Comparison of ENCODE assay signal across 8 cellular contexts in the genomic region with DNA sequence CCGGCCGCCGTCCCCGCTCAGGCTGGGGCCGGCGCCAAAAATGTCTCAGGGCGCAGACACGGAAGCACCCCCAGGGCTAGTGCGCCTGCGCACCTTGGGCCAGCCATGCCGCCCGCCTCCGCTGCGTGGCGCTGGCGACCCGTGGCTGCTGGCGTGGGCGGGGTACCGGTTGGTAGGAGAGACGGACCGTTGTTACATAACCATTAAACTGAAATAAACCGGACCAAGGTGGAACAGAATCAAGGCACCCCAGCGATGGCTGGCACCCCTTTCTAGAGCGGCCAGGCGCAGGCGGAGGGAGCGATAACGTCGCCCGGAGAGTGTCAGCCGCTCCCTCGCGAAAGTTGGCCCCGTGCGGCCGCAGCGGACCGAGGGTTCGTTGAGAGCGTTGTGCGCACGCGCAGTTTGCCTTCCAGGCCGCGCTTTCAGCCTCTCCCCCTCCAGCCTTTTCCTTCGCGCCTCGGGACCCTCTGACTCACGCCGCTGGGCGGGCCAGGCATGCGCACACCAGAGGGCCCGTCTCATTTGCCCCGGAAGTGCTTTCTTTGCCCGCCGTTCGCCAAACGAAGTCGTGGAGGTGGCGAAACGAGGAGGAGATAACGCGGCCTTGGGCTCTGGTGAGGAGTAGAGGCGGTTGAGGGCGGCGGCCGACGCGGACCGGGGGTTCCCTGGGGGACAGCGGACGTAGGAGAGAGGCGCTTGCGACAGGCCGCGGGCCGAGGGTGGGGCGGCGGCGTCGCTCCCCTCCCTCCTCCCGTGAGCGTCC. TPM values are rescaled to one million over a fixed set of nuclear protein-coding genes. Genes with fewer than 3 reads are reported as not detected.
DNase-seq lines count a peak whose midpoint lies in the region; ATAC-seq, FAIRE-seq and TF ChIP-seq lines count a peak whose summit lies in the region.

TSS of gene PLEKHJ1 (minus strand) at position 45 of the 766 bp plus-strand sequence. CDS start 81 bp downstream, outside the sequence.
TSS of gene SF3A2 (plus strand) at position 540 of the 766 bp plus-strand sequence. CDS start 6,595 bp downstream, outside the sequence.

- H3K36me3 ChIP-seq in right atrium auricular region: peaks cover 14% of the 10 kb centered on the region
- peaks cover 0 to 23% of the 10 kb centered on the region in 2 donors for H3K36me3 ChIP-seq in psoas muscle (ENCODE audit: insufficient read depth in 1 of 2, low read depth in 1 of 2)

- intact Hi-C loops in T-helper 2 cell treated with Interferon-gamma antibody and Interleukin-4, amounts not matched to agents 100 ng/mL and 5 ng/mL, for 36 hours (cut with micrococcal nuclease): loop anchor here (1.0 to 5.0 kb wide), 9 partner anchors 33 to 376 kb away; partner anchors contain the start of genes AP3D1, DOT1L, IZUMO4 and LMNB2
- intact Hi-C loops in psoas muscle (cut with DNase I): loop anchor here (2.0 to 10.0 kb wide), 6 partner anchors 36 to 156 kb away; partner anchors contain the start of genes AP3D1 (in 1 of the 2), LSM7 (in 1 of the 2) and SPPL2B (in 1 of the 2)

- ATAC-seq in GM18499 (IDR thresholded peaks at IDR 0.05; ENCODE audit: insufficient read depth, unreplicated experiment) (peak; percentile 69), HG02943 (IDR thresholded peaks at IDR 0.05; ENCODE audit: low read depth, unreplicated experiment) (peak; percentile 68), psoas muscle (peak; percentile 88 to 90 (median 88))

- DNase-seq in NCI-H187 treated with DMSO at 0.1 percent for 48 hours (lab: John Stamatoyannopoulos, UW) (peak; percentile 88), anterior cingulate cortex (lab: John Stamatoyannopoulos, UW) (peak; percentile 67 to 100 (median 94)), right atrium auricular region (ENCODE audit: low spot score) (peak; percentile 97), psoas muscle (peak; percentile 97 to 99), urothelium cell line (ENCODE audit: low spot score) (peak; percentile 97)

- WGBS in psoas muscle, 3 donors: 0% methylated on average over 65 to 84 of the region's 84 CpGs

- H3K27me3 ChIP-seq in right atrium auricular region: no peaks in the 10 kb centered on the region
- no peaks in the 10 kb centered on the region for H3K27me3 ChIP-seq in psoas muscle (ENCODE audit: insufficient read depth in 3 of 3, low read length in 2 of 3)

- peak; percentile 99 to 100 for TF ChIP-seq CTCF in right atrium auricular region (IDR thresholded peaks at IDR 0.05)
- TF ChIP-seq CTCF in psoas muscle (IDR thresholded peaks at IDR 0.05): peak; percentile 93

- H3K27ac ChIP-seq in right atrium auricular region (peak within 1 kb of the TSS; percentile 96 to 97), psoas muscle (peak within 1 kb of the TSS; percentile 91)

- H3K4me3 ChIP-seq in right atrium auricular region (peak within 1 kb of the TSS; percentile 84 to 96), psoas muscle (peak within 1 kb of the TSS; percentile 97)

- H3K4me1 ChIP-seq in right atrium auricular region (peaks cover 5 to 70% of the 10 kb centered on the region in 2 donors), psoas muscle (peaks cover 49% of the 10 kb centered on the region)

- FAIRE-seq in urothelium cell line (lab: Jason Lieb, UNC): peak; percentile 92

- H3K9me3 ChIP-seq in right atrium auricular region: no peaks in the 10 kb centered on the region
- H3K9me3 ChIP-seq in psoas muscle: no peaks in the 10 kb centered on the region

RNA-seq across cellular contexts. Expression of gene PLEKHJ1, which starts in this region (rescaled TPM):
- 72.5 and 74.4 TPM in 2 replicates for total RNA-seq in T-helper 2 cell treated with Interferon-gamma antibody and Interleukin-4, amounts not matched to agents 100 ng/mL and 5 ng/mL, for 36 hours
- 10 to 100 TPM; 44.1 to 53.0 TPM for total RNA-seq in right atrium auricular region
- total RNA-seq in psoas muscle: 10 to 100 TPM; 54.9 to 65.5 (median 60.0) TPM
- polyA plus RNA-seq in psoas muscle: 100 to 1,000 TPM in 1 of 3 donors, 10 to 100 TPM in 2; 80.6 to 146 (median 95.3) TPM

RNA-seq across cellular contexts. Expression of gene SF3A2, which starts in this region (rescaled TPM):
- 135 and 147 TPM in 2 replicates for total RNA-seq in T-helper 2 cell treated with Interferon-gamma antibody and Interleukin-4, amounts not matched to agents 100 ng/mL and 5 ng/mL, for 36 hours
- total RNA-seq in right atrium auricular region (10 to 100 TPM; 17.3 to 30.4 TPM), psoas muscle (10 to 100 TPM; 31.1 to 46.8 (median 40.2) TPM)
- polyA plus RNA-seq in psoas muscle: 10 to 100 TPM; 25.9 to 33.6 (median 28.9) TPM

Comparison
In these comparisons a context has a peak if more than half of its experiments do, and no peak if none do; other contexts are left out.
1. Peak in every context shown above with its lines: DNase-seq, ATAC-seq, H3K4me3 ChIP-seq and H3K27ac ChIP-seq.